In genomic region chr18:43620936-43621335, GRCh38 we compare ENCODE assay signal across 9 cellular contexts.
DNase-seq lines count a peak whose midpoint lies in the region; ATAC-seq and TF ChIP-seq lines count a peak whose summit lies in the region.
"Had no signal": no experiment of that assay in that cellular context is flagged by ENCODE, and none has a peak within 500 bp of the region (broad histone marks: within the 10 kb centered on the region; RNA-seq: fewer than 3 reads in every experiment).

No MANE protein-coding gene starts in this region.

- H3K4me1 Mint-ChIP-seq in MCF 10A (ENCODE audit: insufficient read depth, unreplicated experiment) = no peaks in the 10 kb centered on the region
- H3K4me1 Mint-ChIP-seq: CD4-positive, CD25-positive, alpha-beta regulatory T cell had no signal

- ATAC-seq in HG02759 (IDR thresholded peaks at IDR 0.05; ENCODE audit: unreplicated experiment) = peak; percentile 67
- ATAC-seq in left lung = peak; percentile 76

- no peaks in the 10 kb centered on the region for H3K4me1 ChIP-seq in left lung

- no peak overlapping the region for H3K27ac ChIP-seq in left lung

- DNase-seq in NCI-H446 (lab: John Stamatoyannopoulos, UW) (peak; percentile 20 to 46), NCI-H446 treated with DMSO at 0.1 percent for 48 hours (lab: John Stamatoyannopoulos, UW) (no peak), NCI-H2107 (lab: John Stamatoyannopoulos, UW) (peak; percentile 10), MCF 10A (ENCODE audit: unreplicated experiment) (peak; percentile 54), left lung (no peak), MG63 (no peak)
- DNase-seq in effector CD4-positive, alpha-beta T cell = no peak

- H3K27me3 Mint-ChIP-seq in MCF 10A (ENCODE audit: insufficient read depth, unreplicated experiment) = peaks cover 34% of the 10 kb centered on the region
- H3K27me3 Mint-ChIP-seq: CD4-positive, CD25-positive, alpha-beta regulatory T cell had no signal

- H3K27ac Mint-ChIP-seq in MCF 10A (ENCODE audit: low read depth, unreplicated experiment) = no peak overlapping the region
- H3K27ac Mint-ChIP-seq: CD4-positive, CD25-positive, alpha-beta regulatory T cell had no signal

- POLR2A ChIA-PET in MCF 10A (lab: Yijun Ruan, JAX) = no interaction called here

- intact Hi-C loops in MCF 10A (cut with micrococcal nuclease) = loop anchor here (1.0 to 5.0 kb wide), 5 partner anchors 476 to 1591 kb away; no protein-coding TSS in a partner anchor
- intact Hi-C loops in left lung (cut with DNase I) = no loop called here

- H3K36me3 ChIP-seq in left lung (no peaks in the 10 kb centered on the region), MG63 (no peaks in the 10 kb centered on the region)

- H3K36me3 Mint-ChIP-seq in MCF 10A (ENCODE audit: insufficient read depth, unreplicated experiment) = no peaks in the 10 kb centered on the region
- H3K36me3 Mint-ChIP-seq: CD4-positive, CD25-positive, alpha-beta regulatory T cell had no signal

- no peaks in the 10 kb centered on the region for H3K27me3 ChIP-seq in left lung
- H3K27me3 ChIP-seq in MG63 = no peaks in the 10 kb centered on the region

- no peaks in the 10 kb centered on the region for H3K9me3 Mint-ChIP-seq in MCF 10A (ENCODE audit: unreplicated experiment)

- H3K4me3 ChIP-seq in left lung (no peak overlapping the region), MG63 (no peak overlapping the region)

- H3K4me3 Mint-ChIP-seq in MCF 10A (ENCODE audit: unreplicated experiment) = no peak overlapping the region
- H3K4me3 Mint-ChIP-seq: CD4-positive, CD25-positive, alpha-beta regulatory T cell had no signal

- CTCF ChIA-PET in MCF 10A (lab: Yijun Ruan, JAX) = interaction anchor here (0.5 to 2.4 kb wide), 36 partner anchors 8 to 1764 kb away, joined by 3 to 13 read pairs (median 4); no protein-coding TSS in a partner anchor

- BruUV-seq in MCF 10A (replicated peaks; lab: Mats Ljungman, UMichigan) = no TSS peak

- peak; percentile 47 for TF ChIP-seq CTCF in MCF 10A (IDR thresholded peaks at IDR 0.05; ENCODE audit: unreplicated experiment)
- TF ChIP-seq CTCF in left lung (IDR thresholded peaks at IDR 0.05) = peak in 1 of 2 donors; percentile 56

- no peaks in the 10 kb centered on the region for H3K9me3 ChIP-seq in left lung
- no peaks in the 10 kb centered on the region for H3K9me3 ChIP-seq in MG63

Comparison
In these comparisons a context has a peak if more than half of its experiments do, and no peak if none do; other contexts are left out.
1. DNase-seq: peak in NCI-H446 (2 of 2), NCI-H2107 (single experiment) and MCF 10A (single experiment); none in NCI-H446 treated with DMSO at 0.1 percent for 48 hours (single experiment), left lung (0 of 2), MG63 (single experiment) and effector CD4-positive, alpha-beta T cell (single experiment).